Comparison of ENCODE assay signal across 13 cellular contexts in genomic region chr2:95349568-95350319, GRCh38. TPM values are rescaled to one million over a fixed set of nuclear protein-coding genes. Genes with fewer than 3 reads are reported as not detected.
"Had no signal": no experiment of that assay in that cellular context is flagged by ENCODE, and none has a peak within 500 bp of the region (broad histone marks: within the 10 kb centered on the region; RNA-seq: fewer than 3 reads in every experiment).

No MANE protein-coding gene starts in this region.

- H3K27ac ChIP-seq: ascending aorta, heart right ventricle, right atrium auricular region, transverse colon had no signal

- ATAC-seq: activated CD4-positive, CD25-positive, alpha-beta regulatory T cell treated with anti-CD3 and anti-CD28 coated beads, Interleukin-2, amount 50 U/mL, for 24 hours; activated naive CD8-positive, alpha-beta T cell treated with anti-CD3 and anti-CD28 coated beads, Interleukin-2, amount 50 U/mL, for 24 hours; stimulated activated effector memory CD8-positive, alpha-beta T cell treated with anti-CD3 and anti-CD28 coated beads, Interleukin-12 subunit alpha, Interleukin-12 subunit beta, amount 100 ng/mL, for 72 hours had no signal

- H3K4me3 ChIP-seq: ascending aorta, heart right ventricle, right atrium auricular region, transverse colon had no signal

- DNase-seq: activated naive CD8-positive, alpha-beta T cell treated with anti-CD3 and anti-CD28 coated beads, Interleukin-2, amount 50 U/mL, for 24 hours; foreskin melanocyte; heart right ventricle; small intestine; transverse colon had no signal

- H3K36me3 ChIP-seq: ascending aorta, heart right ventricle, right atrium auricular region, transverse colon had no signal

- H3K36me3 Mint-ChIP-seq: mesothelial cell of epicardium; stimulated activated effector memory CD8-positive, alpha-beta T cell treated with anti-CD3 and anti-CD28 coated beads, Interleukin-12 subunit alpha, Interleukin-12 subunit beta, amount 100 ng/mL, for 72 hours had no signal

- H3K27me3 ChIP-seq: ascending aorta, right atrium auricular region had no signal

- FAIRE-seq: endothelial cell of umbilical vein, islet of Langerhans, small intestine had no signal

- H3K27ac Mint-ChIP-seq: activated naive CD8-positive, alpha-beta T cell treated with anti-CD3 and anti-CD28 coated beads, Interleukin-2, amount 50 U/mL, for 24 hours; mesothelial cell of epicardium; stimulated activated effector memory CD8-positive, alpha-beta T cell treated with anti-CD3 and anti-CD28 coated beads, Interleukin-12 subunit alpha, Interleukin-12 subunit beta, amount 100 ng/mL, for 72 hours had no signal

- H3K4me3 Mint-ChIP-seq: activated naive CD8-positive, alpha-beta T cell treated with anti-CD3 and anti-CD28 coated beads, Interleukin-2, amount 50 U/mL, for 24 hours; mesothelial cell of epicardium; stimulated activated effector memory CD8-positive, alpha-beta T cell treated with anti-CD3 and anti-CD28 coated beads, Interleukin-12 subunit alpha, Interleukin-12 subunit beta, amount 100 ng/mL, for 72 hours had no signal

- H3K9me3 ChIP-seq: ascending aorta, heart right ventricle, right atrium auricular region, transverse colon had no signal

- H3K4me1 Mint-ChIP-seq: mesothelial cell of epicardium; stimulated activated effector memory CD8-positive, alpha-beta T cell treated with anti-CD3 and anti-CD28 coated beads, Interleukin-12 subunit alpha, Interleukin-12 subunit beta, amount 100 ng/mL, for 72 hours had no signal

- H3K9me3 Mint-ChIP-seq: activated naive CD8-positive, alpha-beta T cell treated with anti-CD3 and anti-CD28 coated beads, Interleukin-2, amount 50 U/mL, for 24 hours; mesothelial cell of epicardium; stimulated activated effector memory CD8-positive, alpha-beta T cell treated with anti-CD3 and anti-CD28 coated beads, Interleukin-12 subunit alpha, Interleukin-12 subunit beta, amount 100 ng/mL, for 72 hours had no signal

RNA-seq across cellular contexts. Expression of gene KCNIP3, which starts 52.6 kb away (rescaled TPM):
- total RNA-seq: T-helper 2 cell treated with Interferon-gamma antibody and Interleukin-4, amounts not matched to agents 100 ng/mL and 5 ng/mL, for 36 hours had no signal
